Comparison of ENCODE assay signal across 27 cellular contexts in the genomic region with DNA sequence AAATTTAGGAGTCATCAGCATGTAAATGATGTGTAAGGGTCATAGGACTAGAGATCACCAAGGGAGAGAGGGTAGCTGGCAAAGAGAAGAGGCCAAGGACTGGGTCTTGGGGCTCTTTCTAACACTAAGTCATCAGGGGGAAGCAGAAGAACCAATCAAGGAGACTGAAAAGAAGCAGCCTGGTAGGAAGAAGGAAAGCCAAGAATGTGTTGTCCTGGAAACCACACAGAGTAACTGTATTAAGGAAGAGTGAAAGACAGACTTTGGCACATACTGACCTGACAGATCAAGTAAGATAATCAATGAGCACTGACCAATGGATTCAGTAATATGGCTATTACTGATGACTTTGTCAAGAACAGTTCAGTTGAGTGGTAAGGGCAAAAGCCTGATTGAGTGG. TPM values are rescaled to one million over a fixed set of nuclear protein-coding genes. Genes with fewer than 3 reads are reported as not detected.
"Had no signal": no experiment of that assay in that cellular context is flagged by ENCODE, and none has a peak within 500 bp of the region (broad histone marks: within the 10 kb centered on the region; RNA-seq: fewer than 3 reads in every experiment).

No MANE protein-coding gene starts in this region.

- H3K36me3 ChIP-seq: adrenal gland, ascending aorta, right lobe of liver, tibial nerve had no signal

- H3K27me3 ChIP-seq: adrenal gland, ascending aorta, right lobe of liver, tibial nerve had no signal

- H3K9me3 ChIP-seq: adrenal gland, ascending aorta, right lobe of liver, tibial nerve had no signal

- FAIRE-seq: bronchial epithelial cell, urothelium cell line had no signal

- H3K4me3 Mint-ChIP-seq: activated B cell treated with CpG ODN at 0.5 μM for 24 hours; activated CD4-positive, alpha-beta T cell treated with anti-CD3 and anti-CD28 coated beads for 36 hours; activated naive CD8-positive, alpha-beta T cell; activated T-cell treated with anti-CD3 and anti-CD28 coated beads, Interleukin-2, amount 50 U/mL, for 24 hours; activated T-helper 17 cell treated with anti-CD3 and anti-CD28 coated beads, Interleukin-2, amount 50 U/mL, for 72 hours; immature natural killer cell; naive thymus-derived CD8-positive, alpha-beta T cell; stimulated activated naive CD8-positive, alpha-beta T cell treated with anti-CD3 and anti-CD28 coated beads, Interleukin-15, Interleukin-2, amounts not matched to agents 100 ng/mL and 50 ng/mL, for 24 hours; T-cell had no signal

- H3K4me1 ChIP-seq: adrenal gland, right lobe of liver had no signal

- H3K4me3 ChIP-seq: adrenal gland, ascending aorta, lung, right lobe of liver, skin epidermis, tibial nerve had no signal

- H3K27ac ChIP-seq: adrenal gland, ascending aorta, epithelial cell of prostate, right lobe of liver had no signal

- DNase-seq: activated B cell treated with CpG ODN at 0.5 μM for 24 hours; activated CD4-positive, alpha-beta T cell treated with anti-CD3 and anti-CD28 coated beads, Interleukin-2, amount 50 U/mL, for 4 hours; activated CD8-positive, alpha-beta memory T cell treated with anti-CD3 and anti-CD28 coated beads for 24 hours; activated CD8-positive, alpha-beta memory T cell treated with anti-CD3 and anti-CD28 coated beads, Interleukin-2, amount 50 U/mL, for 4 hours; activated naive CD4-positive, alpha-beta T cell; activated T-cell treated with anti-CD3 and anti-CD28 coated beads, Interleukin-2, amount 50 U/mL, for 24 hours; adrenal gland; cortex of kidney; immature natural killer cell; naive thymus-derived CD8-positive, alpha-beta T cell; posterior cingulate gyrus; right lobe of liver; T-cell had no signal

- H3K27ac Mint-ChIP-seq: activated B cell treated with CpG ODN at 0.5 μM for 24 hours; activated CD4-positive, alpha-beta T cell treated with anti-CD3 and anti-CD28 coated beads for 36 hours; activated naive CD8-positive, alpha-beta T cell; activated T-cell treated with anti-CD3 and anti-CD28 coated beads, Interleukin-2, amount 50 U/mL, for 24 hours; activated T-helper 17 cell treated with anti-CD3 and anti-CD28 coated beads, Interleukin-2, amount 50 U/mL, for 72 hours; immature natural killer cell; naive thymus-derived CD8-positive, alpha-beta T cell; stimulated activated naive CD8-positive, alpha-beta T cell treated with anti-CD3 and anti-CD28 coated beads, Interleukin-15, Interleukin-2, amounts not matched to agents 100 ng/mL and 50 ng/mL, for 24 hours; T-cell had no signal

- H3K4me1 Mint-ChIP-seq: activated B cell treated with CpG ODN at 0.5 μM for 24 hours; activated CD4-positive, alpha-beta T cell treated with anti-CD3 and anti-CD28 coated beads for 36 hours; activated T-helper 17 cell treated with anti-CD3 and anti-CD28 coated beads, Interleukin-2, amount 50 U/mL, for 72 hours; immature natural killer cell; naive thymus-derived CD8-positive, alpha-beta T cell; T-cell had no signal

- H3K36me3 Mint-ChIP-seq: activated naive CD8-positive, alpha-beta T cell; immature natural killer cell; T-cell had no signal

- H3K9me3 Mint-ChIP-seq: activated B cell treated with CpG ODN at 0.5 μM for 24 hours; activated T-cell treated with anti-CD3 and anti-CD28 coated beads, Interleukin-2, amount 50 U/mL, for 24 hours; activated T-helper 17 cell treated with anti-CD3 and anti-CD28 coated beads, Interleukin-2, amount 50 U/mL, for 72 hours; naive thymus-derived CD8-positive, alpha-beta T cell; stimulated activated naive CD8-positive, alpha-beta T cell treated with anti-CD3 and anti-CD28 coated beads, Interleukin-15, Interleukin-2, amounts not matched to agents 100 ng/mL and 50 ng/mL, for 24 hours; T-cell had no signal

RNA-seq across cellular contexts. Expression of gene LAMA4, which starts 42.3 kb away (rescaled TPM):
- total RNA-seq: activated B cell treated with CpG ODN at 0.5 μM for 24 hours; activated T-helper 17 cell treated with anti-CD3 and anti-CD28 coated beads, Interleukin-2, amount 50 U/mL, for 72 hours; naive thymus-derived CD8-positive, alpha-beta T cell had no signal
- polyA plus RNA-seq: immature natural killer cell; naive thymus-derived CD8-positive, alpha-beta T cell had no signal

RNA-seq across cellular contexts. Expression of gene RFPL4B, which starts 50.4 kb away (rescaled TPM):
- total RNA-seq: activated B cell treated with CpG ODN at 0.5 μM for 24 hours; activated CD4-positive, alpha-beta T cell treated with anti-CD3 and anti-CD28 coated beads for 36 hours; activated T-helper 17 cell treated with anti-CD3 and anti-CD28 coated beads, Interleukin-2, amount 50 U/mL, for 72 hours; adrenal gland; ascending aorta; bronchial epithelial cell; glomerular endothelial cell; kidney epithelial cell; left lobe of liver; lung; naive thymus-derived CD8-positive, alpha-beta T cell; right lobe of liver; T-cell; tibial nerve had no signal
- polyA plus RNA-seq: adrenal gland; immature natural killer cell; lung; naive thymus-derived CD8-positive, alpha-beta T cell had no signal
